9 cellular contexts compared by ENCODE assay signal in genomic region chr9:127954831-127955293, GRCh38. TPM values are rescaled to one million over a fixed set of nuclear protein-coding genes. Genes with fewer than 3 reads are reported as not detected.
A peak's percentile ranks its signal among the peaks of the same experiment; 100 is the strongest.
DNase-seq lines count a peak whose midpoint lies in the region; ATAC-seq, FAIRE-seq and TF ChIP-seq lines count a peak whose summit lies in the region.
"Had no signal": no experiment of that assay in that cellular context is flagged by ENCODE, and none has a peak within 500 bp of the region (broad histone marks: within the 10 kb centered on the region; RNA-seq: fewer than 3 reads in every experiment).

No MANE protein-coding gene starts in this region.

- H3K36me3 ChIP-seq in MM.1S (replicated peaks; ENCODE audit: insufficient read depth, low read length) = no peaks in the 10 kb centered on the region
- no peaks in the 10 kb centered on the region for H3K36me3 ChIP-seq in keratinocyte (ENCODE audit: control insufficient read depth in 2 of 2, extremely low read depth in 1 of 2, insufficient read depth in 2 of 2, low read length in 2 of 2)
- H3K36me3 ChIP-seq in ascending aorta = no peaks in the 10 kb centered on the region
- H3K36me3 ChIP-seq: neural progenitor cell had no signal

- H3K4me1 ChIP-seq in MM.1S (ENCODE audit: low read length) (peaks cover 13% of the 10 kb centered on the region), keratinocyte (ENCODE audit: control insufficient read depth, extremely low read depth, insufficient read depth, low read length) (peaks cover 15% of the 10 kb centered on the region), ascending aorta (peaks cover 0 to 11% of the 10 kb centered on the region in 2 donors)

- FAIRE-seq in keratinocyte (lab: Jason Lieb, UNC) = no peak

- H3K9ac ChIP-seq in MM.1S (ENCODE audit: low read length) = no peak overlapping the region; the same call in 1 of the 2 replicates
- peak overlapping the region; percentile 30 for H3K9ac ChIP-seq in keratinocyte (ENCODE audit: control insufficient read depth, extremely low read depth, insufficient read depth, low read length)
- H3K9ac ChIP-seq: neural progenitor cell had no signal

- H3K27ac Mint-ChIP-seq in activated naive CD8-positive, alpha-beta T cell treated with anti-CD3 and anti-CD28 coated beads for 36 hours = peak overlapping the region; percentile 85
- H3K27ac Mint-ChIP-seq in stimulated activated naive CD8-positive, alpha-beta T cell treated with anti-CD3 and anti-CD28 coated beads, Interleukin-15, amount 100 ng/mL, for 72 hours = peak overlapping the region; percentile 22 to 49
- no peak overlapping the region for H3K27ac Mint-ChIP-seq in immature natural killer cell
- H3K27ac Mint-ChIP-seq: neural progenitor cell had no signal

- peaks cover 38% of the 10 kb centered on the region for H3K36me3 Mint-ChIP-seq in activated naive CD8-positive, alpha-beta T cell treated with anti-CD3 and anti-CD28 coated beads for 36 hours
- peaks cover 0 to 2% (median 0%) of the 10 kb centered on the region in 3 donors for H3K36me3 Mint-ChIP-seq in immature natural killer cell

- H3K27me3 Mint-ChIP-seq in activated naive CD8-positive, alpha-beta T cell treated with anti-CD3 and anti-CD28 coated beads for 36 hours = no peaks in the 10 kb centered on the region
- no peaks in the 10 kb centered on the region for H3K27me3 Mint-ChIP-seq in stimulated activated naive CD8-positive, alpha-beta T cell treated with anti-CD3 and anti-CD28 coated beads, Interleukin-15, amount 100 ng/mL, for 72 hours
- no peaks in the 10 kb centered on the region for H3K27me3 Mint-ChIP-seq in immature natural killer cell (ENCODE audit: low read depth in 3 of 3)

- H3K9me2 ChIP-seq in MM.1S (replicated peaks; ENCODE audit: insufficient read depth, low read length) = no peaks in the 10 kb centered on the region

- H4K20me1 ChIP-seq in MM.1S (ENCODE audit: insufficient read depth, low read length) = no peaks in the 10 kb centered on the region
- H4K20me1 ChIP-seq in keratinocyte (ENCODE audit: control insufficient read depth, extremely low read depth, insufficient read depth, low read length) = no peaks in the 10 kb centered on the region

- DNase-seq in MM.1S (no peak), keratinocyte (ENCODE audit: low read depth, low spot score) (no peak), epidermal melanocyte (ENCODE audit: insufficient read length, low spot score) (no peak), ascending aorta (ENCODE audit: low spot score in 2 of 2) (no peak), immature natural killer cell (no peak)
- no peak for DNase-seq in activated naive CD8-positive, alpha-beta T cell treated with anti-CD3 and anti-CD28 coated beads for 36 hours
- DNase-seq in stimulated activated naive CD8-positive, alpha-beta T cell treated with anti-CD3 and anti-CD28 coated beads, Interleukin-15, amount 100 ng/mL, for 72 hours = no peak

- H3K27ac ChIP-seq in MM.1S (ENCODE audit: low read length) (peak overlapping the region; percentile 43; the same call in 1 of the 2 replicates), keratinocyte (ENCODE audit: control insufficient read depth, insufficient read depth, low read length) (no peak overlapping the region), ascending aorta (no peak overlapping the region)
- H3K27ac ChIP-seq: foreskin keratinocyte, neural progenitor cell had no signal

- H3K9me1 ChIP-seq in keratinocyte (ENCODE audit: control insufficient read depth, extremely low read depth, insufficient read depth, low read length) = peaks cover 2% of the 10 kb centered on the region

- H3K9me3 ChIP-seq in MM.1S (replicated peaks; ENCODE audit: insufficient read depth, low read length) = no peaks in the 10 kb centered on the region
- H3K9me3 ChIP-seq in keratinocyte (ENCODE audit: control insufficient read depth, low read depth, low read length) = no peaks in the 10 kb centered on the region
- no peaks in the 10 kb centered on the region for H3K9me3 ChIP-seq in ascending aorta

- H3K4me3 Mint-ChIP-seq in activated naive CD8-positive, alpha-beta T cell treated with anti-CD3 and anti-CD28 coated beads for 36 hours = peak overlapping the region; percentile 24
- H3K4me3 Mint-ChIP-seq in stimulated activated naive CD8-positive, alpha-beta T cell treated with anti-CD3 and anti-CD28 coated beads, Interleukin-15, amount 100 ng/mL, for 72 hours = peak overlapping the region; percentile 71
- H3K4me3 Mint-ChIP-seq in immature natural killer cell = no peak overlapping the region
- H3K4me3 Mint-ChIP-seq: neural progenitor cell had no signal

- H3K4me2 ChIP-seq in MM.1S (ENCODE audit: low read depth, low read length) = peak overlapping the region; percentile 49; the same call in 1 of the 2 replicates
- peak overlapping the region; percentile 57 for H3K4me2 ChIP-seq in keratinocyte (ENCODE audit: control insufficient read depth, extremely low read depth, insufficient read depth, low read depth, low read length)
- H3K4me2 ChIP-seq: neural progenitor cell had no signal

- peaks cover 73% of the 10 kb centered on the region for H3K79me2 ChIP-seq in MM.1S (ENCODE audit: low read length)
- peaks cover 2% of the 10 kb centered on the region for H3K79me2 ChIP-seq in keratinocyte (ENCODE audit: control insufficient read depth, insufficient read depth, low read length)

- TF ChIP-seq CTCF in MM.1S (IDR thresholded peaks at IDR 0.05; ENCODE audit: low read length) (no peak), keratinocyte (optimal IDR thresholded peaks at IDR 0.05 in 1 of 3, IDR thresholded peaks at IDR 0.05 in 1 of 3, conservative IDR thresholded peaks at IDR 0.05 in 1 of 3; ENCODE audit: extremely low read depth in 1 of 3, insufficient read depth in 2 of 3, low read length in 3 of 3) (no peak), ascending aorta (IDR thresholded peaks at IDR 0.05) (no peak)

- no peaks in the 10 kb centered on the region for H3K27me3 ChIP-seq in MM.1S (replicated peaks; ENCODE audit: insufficient read depth, low read length)
- no peaks in the 10 kb centered on the region for H3K27me3 ChIP-seq in keratinocyte (ENCODE audit: control insufficient read depth, extremely low read depth, insufficient read depth, low read length)
- no peaks in the 10 kb centered on the region for H3K27me3 ChIP-seq in ascending aorta
- H3K27me3 ChIP-seq: foreskin keratinocyte, neural progenitor cell had no signal

- H3K4me1 Mint-ChIP-seq in activated naive CD8-positive, alpha-beta T cell treated with anti-CD3 and anti-CD28 coated beads for 36 hours = peaks cover 84% of the 10 kb centered on the region
- peaks cover 99% of the 10 kb centered on the region for H3K4me1 Mint-ChIP-seq in stimulated activated naive CD8-positive, alpha-beta T cell treated with anti-CD3 and anti-CD28 coated beads, Interleukin-15, amount 100 ng/mL, for 72 hours
- peaks cover 6 to 9% of the 10 kb centered on the region in 2 donors for H3K4me1 Mint-ChIP-seq in immature natural killer cell

- peaks cover 4% of the 10 kb centered on the region for H3K9me3 Mint-ChIP-seq in activated naive CD8-positive, alpha-beta T cell treated with anti-CD3 and anti-CD28 coated beads for 36 hours
- H3K9me3 Mint-ChIP-seq in stimulated activated naive CD8-positive, alpha-beta T cell treated with anti-CD3 and anti-CD28 coated beads, Interleukin-15, amount 100 ng/mL, for 72 hours = peaks cover 0 to 7% of the 10 kb centered on the region in 2 donors
- H3K9me3 Mint-ChIP-seq in immature natural killer cell = no peaks in the 10 kb centered on the region

- dilution Hi-C loops in keratinocyte (cut with MboI; ENCODE audit: extremely low pct_ligation_motif_present, low sequenced_read_pairs) = no loop called here

- intact Hi-C loops in ascending aorta (cut with DNase I) = no loop called here

- ATAC-seq in stimulated activated naive CD8-positive, alpha-beta T cell treated with anti-CD3 and anti-CD28 coated beads, Interleukin-15, amount 100 ng/mL, for 72 hours = no peak

- no peak overlapping the region for H2AFZ ChIP-seq in MM.1S (ENCODE audit: low read length)
- H2AFZ ChIP-seq in keratinocyte (ENCODE audit: control insufficient read depth, low read length) = no peak overlapping the region
- H2AFZ ChIP-seq: neural progenitor cell had no signal

- peaks cover 8% of the 10 kb centered on the region for H3F3A ChIP-seq in MM.1S (ENCODE audit: insufficient read depth, low read length)

- H3K4me3 ChIP-seq in MM.1S (ENCODE audit: low read length) (no peak overlapping the region), keratinocyte (ENCODE audit: control insufficient read depth in 2 of 3, extremely low read depth in 1 of 3, insufficient read depth in 2 of 3, low read depth in 1 of 3, low read length in 3 of 3) (no peak overlapping the region), ascending aorta (no peak overlapping the region)
- H3K4me3 ChIP-seq: neural progenitor cell had no signal

RNA-seq across cellular contexts. Expression of gene DPM2, which starts 17.2 kb away (rescaled TPM):
- total RNA-seq in activated naive CD8-positive, alpha-beta T cell treated with anti-CD3 and anti-CD28 coated beads for 36 hours = 10 to 100 TPM; 55.4 to 57.6 TPM
- polyA plus RNA-seq in keratinocyte = 31.1 to 35.4 TPM (median 34.7 TPM) in 3 replicates
- 4.3 TPM for polyA plus RNA-seq in keratinocyte (2011; ENCODE audit: low read depth)
- polyA plus RNA-seq in keratinocyte (2011; cell fraction: cytosol; rRNA removed) = 30.4 and 34.1 TPM in 2 replicates
- 31.3 and 35.3 TPM in 2 replicates for polyA plus RNA-seq in keratinocyte (2011; cell fraction: nucleus; rRNA removed)
- polyA plus RNA-seq in keratinocyte (2012; ENCODE audit: low replicate concordance) = 30.8 and 33.4 TPM in 2 replicates
- polyA minus RNA-seq in keratinocyte = 30.5 to 46.0 TPM (median 35.2 TPM) in 3 replicates
- 42.6 TPM for polyA minus RNA-seq in keratinocyte (2011; cell fraction: cytosol; rRNA and poly(A)+ RNA removed)
- 9.5 and 11.2 TPM in 2 replicates for polyA minus RNA-seq in keratinocyte (2011; cell fraction: nucleus; rRNA and poly(A)+ RNA removed)
- 18.2 TPM for total RNA-seq in ascending aorta
- 10 to 100 TPM; 48.0 to 79.7 (median 59.8) TPM for polyA plus RNA-seq in immature natural killer cell

RNA-seq across cellular contexts. Expression of gene PIP5KL1, which starts 24.3 kb away (rescaled TPM):
- 1 to 10 TPM; 2.3 to 3.2 TPM for total RNA-seq in activated naive CD8-positive, alpha-beta T cell treated with anti-CD3 and anti-CD28 coated beads for 36 hours
- polyA plus RNA-seq in keratinocyte (2.4 to 5.2 TPM (median 4.4 TPM) in 3 replicates), immature natural killer cell (under 1 TPM in 2 of 3 donors, not detected in 1; 0.14 to 0.18 TPM)
- polyA plus RNA-seq in keratinocyte (2011; ENCODE audit: low read depth) = 2.0 TPM
- 1.1 and 2.7 TPM in 2 replicates for polyA plus RNA-seq in keratinocyte (2011; cell fraction: cytosol; rRNA removed)
- 9.0 and 9.9 TPM in 2 replicates for polyA plus RNA-seq in keratinocyte (2011; cell fraction: nucleus; rRNA removed)
- 3.0 and 4.5 TPM in 2 replicates for polyA plus RNA-seq in keratinocyte (2012; ENCODE audit: low replicate concordance)
- polyA minus RNA-seq in keratinocyte = 0.76 to 2.2 TPM (median 0.83 TPM) in 3 replicates
- 4.4 TPM for polyA minus RNA-seq in keratinocyte (2011; cell fraction: cytosol; rRNA and poly(A)+ RNA removed)
- 3.0 and 3.1 TPM in 2 replicates for polyA minus RNA-seq in keratinocyte (2011; cell fraction: nucleus; rRNA and poly(A)+ RNA removed)
- not detected for total RNA-seq in ascending aorta

RNA-seq across cellular contexts. Expression of gene EEIG1, which starts 25.9 kb away (rescaled TPM):
- total RNA-seq in activated naive CD8-positive, alpha-beta T cell treated with anti-CD3 and anti-CD28 coated beads for 36 hours = 10 to 100 TPM; 77.2 to 83.8 TPM
- polyA plus RNA-seq in keratinocyte (3.7 to 8.6 TPM (median 7.0 TPM) in 3 replicates), immature natural killer cell (10 to 100 TPM in 2 of 3 donors, 1 to 10 TPM in 1; 7.6 to 19.6 (median 14.7) TPM)
- polyA plus RNA-seq in keratinocyte (2011; ENCODE audit: low read depth) = 7.3 TPM
- polyA plus RNA-seq in keratinocyte (2011; cell fraction: cytosol; rRNA removed) = 6.1 and 15.3 TPM in 2 replicates
- polyA plus RNA-seq in keratinocyte (2011; cell fraction: nucleus; rRNA removed) = 14.2 and 16.9 TPM in 2 replicates
- 11.2 and 32.3 TPM in 2 replicates for polyA plus RNA-seq in keratinocyte (2012; ENCODE audit: low replicate concordance)
- 4.9 to 22.6 TPM (median 11.4 TPM) in 3 replicates for polyA minus RNA-seq in keratinocyte
- 5.0 TPM for polyA minus RNA-seq in keratinocyte (2011; cell fraction: cytosol; rRNA and poly(A)+ RNA removed)
- 3.8 and 8.9 TPM in 2 replicates for polyA minus RNA-seq in keratinocyte (2011; cell fraction: nucleus; rRNA and poly(A)+ RNA removed)
- total RNA-seq in ascending aorta = 32.8 TPM

RNA-seq across cellular contexts. Expression of gene ST6GALNAC4, which starts 38.0 kb away (rescaled TPM):
- 10 to 100 TPM; 45.3 to 51.2 TPM for total RNA-seq in activated naive CD8-positive, alpha-beta T cell treated with anti-CD3 and anti-CD28 coated beads for 36 hours
- polyA plus RNA-seq in keratinocyte (5.8 to 10.8 TPM (median 8.9 TPM) in 3 replicates), immature natural killer cell (10 to 100 TPM in 1 of 3 donors, 1 to 10 TPM in 2; 8.7 to 20.1 (median 9.1) TPM)
- polyA plus RNA-seq in keratinocyte (2011; ENCODE audit: low read depth) = 2.5 TPM
- 5.6 and 14.0 TPM in 2 replicates for polyA plus RNA-seq in keratinocyte (2011; cell fraction: cytosol; rRNA removed)
- 4.1 and 8.4 TPM in 2 replicates for polyA plus RNA-seq in keratinocyte (2011; cell fraction: nucleus; rRNA removed)
- 3.2 and 11.6 TPM in 2 replicates for polyA plus RNA-seq in keratinocyte (2012; ENCODE audit: low replicate concordance)
- polyA minus RNA-seq in keratinocyte = 9.4 to 13.1 TPM (median 11.6 TPM) in 3 replicates
- 47.4 TPM for polyA minus RNA-seq in keratinocyte (2011; cell fraction: cytosol; rRNA and poly(A)+ RNA removed)
- polyA minus RNA-seq in keratinocyte (2011; cell fraction: nucleus; rRNA and poly(A)+ RNA removed) = 5.1 and 6.7 TPM in 2 replicates
- 134 TPM for total RNA-seq in ascending aorta

RNA-seq across cellular contexts. Expression of gene ST6GALNAC6, which starts 55.5 kb away (rescaled TPM):
- total RNA-seq in activated naive CD8-positive, alpha-beta T cell treated with anti-CD3 and anti-CD28 coated beads for 36 hours = 10 to 100 TPM; 44.5 to 45.1 TPM
- polyA plus RNA-seq in keratinocyte (20.1 to 55.8 TPM (median 21.1 TPM) in 3 replicates), immature natural killer cell (10 to 100 TPM; 84.0 to 97.8 (median 94.1) TPM)
- 4.2 TPM for polyA plus RNA-seq in keratinocyte (2011; ENCODE audit: low read depth)
- polyA plus RNA-seq in keratinocyte (2011; cell fraction: cytosol; rRNA removed) = 27.9 and 43.7 TPM in 2 replicates
- polyA plus RNA-seq in keratinocyte (2011; cell fraction: nucleus; rRNA removed) = 35.1 and 46.6 TPM in 2 replicates
- polyA plus RNA-seq in keratinocyte (2012; ENCODE audit: low replicate concordance) = 20.0 and 24.9 TPM in 2 replicates
- 40.2 to 78.3 TPM (median 46.2 TPM) in 3 replicates for polyA minus RNA-seq in keratinocyte
- polyA minus RNA-seq in keratinocyte (2011; cell fraction: cytosol; rRNA and poly(A)+ RNA removed) = 25.1 TPM
- polyA minus RNA-seq in keratinocyte (2011; cell fraction: nucleus; rRNA and poly(A)+ RNA removed) = 9.2 and 11.3 TPM in 2 replicates
- total RNA-seq in ascending aorta = 172 TPM

Comparison
In these comparisons a context has a peak if more than half of its experiments do, and no peak if none do; other contexts are left out.
1. H3K27ac Mint-ChIP-seq: peak in activated naive CD8-positive, alpha-beta T cell treated with anti-CD3 and anti-CD28 coated beads for 36 hours (single experiment) and stimulated activated naive CD8-positive, alpha-beta T cell treated with anti-CD3 and anti-CD28 coated beads, Interleukin-15, amount 100 ng/mL, for 72 hours (2 of 2); none in immature natural killer cell (0 of 6).
2. H3K4me3 Mint-ChIP-seq: peak in activated naive CD8-positive, alpha-beta T cell treated with anti-CD3 and anti-CD28 coated beads for 36 hours (single experiment) and stimulated activated naive CD8-positive, alpha-beta T cell treated with anti-CD3 and anti-CD28 coated beads, Interleukin-15, amount 100 ng/mL, for 72 hours (2 of 2); none in immature natural killer cell (0 of 5).